In genomic region chrY:13068696-13069095, GRCh38 we compare ENCODE assay signal across 16 cellular contexts.
DNase-seq lines count a peak whose midpoint lies in the region; ATAC-seq and TF ChIP-seq lines count a peak whose summit lies in the region.
"Had no signal": no experiment of that assay in that cellular context is flagged by ENCODE, and none has a peak within 500 bp of the region (broad histone marks: within the 10 kb centered on the region; RNA-seq: fewer than 3 reads in every experiment).

No MANE protein-coding gene starts in this region.

- H3K4me3 ChIP-seq in AG10803 (ENCODE audit: low read length) (no peak overlapping the region), trophoblast cell (ENCODE audit: low read depth, low read length) (no peak overlapping the region)

- no peak overlapping the region for H3K4me2 ChIP-seq in trophoblast cell (ENCODE audit: low read length)

- H3K4me1 ChIP-seq in trophoblast cell (ENCODE audit: control insufficient read depth in 1 of 2, insufficient read depth in 2 of 2, low read length in 2 of 2) = no peaks in the 10 kb centered on the region
- H3K4me1 ChIP-seq: BE2C had no signal

- H3K9ac ChIP-seq in trophoblast cell (ENCODE audit: low read length) = no peak overlapping the region

- no peak overlapping the region for H3K14ac ChIP-seq in trophoblast cell (ENCODE audit: low read length)

- no peak overlapping the region for H4K12ac ChIP-seq in trophoblast cell (ENCODE audit: low read depth, low read length)

- H3K79me1 ChIP-seq in trophoblast cell (ENCODE audit: low read length) = no peaks in the 10 kb centered on the region

- TF ChIP-seq CTCF in AG10803 (conservative IDR thresholded peaks at IDR 0.05; ENCODE audit: low read length) = no peak

- no peaks in the 10 kb centered on the region for H3K36me3 ChIP-seq in trophoblast cell (ENCODE audit: control insufficient read depth in 1 of 2, insufficient read depth in 2 of 2, low read length in 2 of 2)
- H3K36me3 ChIP-seq: BE2C had no signal

- peaks cover 2% of the 10 kb centered on the region for H3K9me3 ChIP-seq in trophoblast cell (ENCODE audit: insufficient read depth, low read depth, low read length)
- H3K9me3 ChIP-seq: BE2C had no signal

- H4K8ac ChIP-seq in trophoblast cell (ENCODE audit: low read depth, low read length) = no peak overlapping the region

- H2BK5ac ChIP-seq in trophoblast cell (ENCODE audit: low read depth, low read length, poor library complexity) = no peak overlapping the region

- no peak overlapping the region for H2BK12ac ChIP-seq in trophoblast cell (ENCODE audit: low read length)

- H3K4ac ChIP-seq in trophoblast cell (ENCODE audit: low read depth, low read length) = no peak overlapping the region

- H3K27ac ChIP-seq in trophoblast cell (ENCODE audit: low read depth, low read length) = peak overlapping the region; percentile 34

- no peak overlapping the region for H2BK120ac ChIP-seq in trophoblast cell (ENCODE audit: insufficient read depth, low read length, poor library complexity)

- H2AFZ ChIP-seq in trophoblast cell (ENCODE audit: insufficient read depth, low read length, poor library complexity) = no peak overlapping the region

- no peaks in the 10 kb centered on the region for H3K27me3 ChIP-seq in trophoblast cell (ENCODE audit: insufficient read depth, low read length)
- H3K27me3 ChIP-seq: BE2C had no signal

- DNase-seq in AG10803 (ENCODE audit: low read depth) (peak; percentile 47), ELR (ENCODE audit: low read depth) (peak; percentile 0), HS-5 (ENCODE audit: low read depth) (peak; percentile 36), trophoblast cell (no peak)
- DNase-seq: 8988T, BE2C, Calu3, DMS 273 treated with DMSO at 0.1 percent for 48 hours, GDM1, IMR-90, Kasumi-1, KBM-7 had no signal

- no peak overlapping the region for H4K91ac ChIP-seq in trophoblast cell (ENCODE audit: low read depth, low read length)

- H3K18ac ChIP-seq in trophoblast cell (ENCODE audit: low read length) = no peak overlapping the region

- H3K79me2 ChIP-seq in trophoblast cell (ENCODE audit: control insufficient read depth, insufficient read depth, low read length, poor library complexity) = no peaks in the 10 kb centered on the region

- WGBS in trophoblast cell (ENCODE audit: extremely low coverage, insufficient coverage, insufficient read length) = no CpG with 5 or more reads among the region's 3 CpGs

- H3K23ac ChIP-seq in trophoblast cell (ENCODE audit: low read length) = no peak overlapping the region

- no peak for ATAC-seq in HG02981 (IDR thresholded peaks at IDR 0.05; ENCODE audit: unreplicated experiment)
- ATAC-seq in HG03039 (IDR thresholded peaks at IDR 0.05; ENCODE audit: unreplicated experiment) = no peak
- no peak for ATAC-seq in HG03045 (IDR thresholded peaks at IDR 0.05; ENCODE audit: unreplicated experiment)
- ATAC-seq: HCT116 had no signal

- H2AK5ac ChIP-seq in trophoblast cell (ENCODE audit: low read length) = no peak overlapping the region

Comparison
In these comparisons a context has a peak if more than half of its experiments do, and no peak if none do; other contexts are left out.
1. DNase-seq: peak in AG10803 (single experiment), ELR (single experiment) and HS-5 (single experiment); none in trophoblast cell (0 of 2).